21 cellular contexts compared by ENCODE assay signal in genomic region chr4:21191304-21191703, GRCh38.
"Had no signal": no experiment of that assay in that cellular context is flagged by ENCODE, and none has a peak within 500 bp of the region (broad histone marks: within the 10 kb centered on the region; RNA-seq: fewer than 3 reads in every experiment).

No MANE protein-coding gene starts in this region.

- H3K27ac Mint-ChIP-seq: activated B cell treated with CpG ODN at 0.5 μM for 24 hours; activated CD4-positive, alpha-beta memory T cell treated with anti-CD3 and anti-CD28 coated beads for 36 hours; activated CD4-positive, alpha-beta T cell treated with anti-CD3 and anti-CD28 coated beads, Interleukin-2, amount 10 ng/mL, durations not matched to agents 7 days and 5 days; activated naive CD4-positive, alpha-beta T cell treated with anti-CD3 and anti-CD28 coated beads for 36 hours; activated naive CD8-positive, alpha-beta T cell; activated T-helper 17 cell treated with anti-CD3 and anti-CD28 coated beads, Interleukin-2, amount 50 U/mL, for 72 hours had no signal

- DNase-seq: activated B cell treated with CpG ODN at 0.5 μM for 24 hours; activated CD4-positive, alpha-beta memory T cell treated with anti-CD3 and anti-CD28 coated beads for 36 hours; activated CD4-positive, alpha-beta T cell treated with anti-CD3 and anti-CD28 coated beads, Interleukin-2, amount 10 ng/mL, durations not matched to agents 7 days and 5 days; activated CD8-positive, alpha-beta memory T cell treated with anti-CD3 and anti-CD28 coated beads for 24 hours; activated gamma-delta T cell; activated naive CD4-positive, alpha-beta T cell treated with anti-CD3 and anti-CD28 coated beads for 36 hours; activated T-cell treated with anti-CD3 and anti-CD28 coated beads, Interleukin-2, amount 50 U/mL, for 48 hours; amygdala; NCI-H1105 treated with DMSO at 0.1 percent for 48 hours; NCI-H1436 treated with DMSO at 0.1 percent for 48 hours; NCI-H187 treated with DMSO at 0.1 percent for 48 hours; NCI-H2081 treated with DMSO at 0.1 percent for 48 hours; NCI-H2171 treated with DMSO at 0.1 percent for 48 hours; NCI-H226; NCI-H82; PC-3; SK-N-SH had no signal

- H3K9me3 ChIP-seq: SK-N-SH had no signal

- H3K4me3 Mint-ChIP-seq: activated B cell treated with CpG ODN at 0.5 μM for 24 hours; activated CD4-positive, alpha-beta memory T cell treated with anti-CD3 and anti-CD28 coated beads for 36 hours; activated CD4-positive, alpha-beta T cell treated with anti-CD3 and anti-CD28 coated beads, Interleukin-2, amount 10 ng/mL, durations not matched to agents 7 days and 5 days; activated naive CD4-positive, alpha-beta T cell treated with anti-CD3 and anti-CD28 coated beads for 36 hours; activated naive CD8-positive, alpha-beta T cell; activated T-helper 17 cell treated with anti-CD3 and anti-CD28 coated beads, Interleukin-2, amount 50 U/mL, for 72 hours; brain; central memory CD8-positive, alpha-beta T cell had no signal

- H3K9ac ChIP-seq: SK-N-SH had no signal

- H3K4me2 ChIP-seq: SK-N-SH had no signal

- H3K9me3 Mint-ChIP-seq: activated CD4-positive, alpha-beta memory T cell treated with anti-CD3 and anti-CD28 coated beads for 36 hours; activated T-helper 17 cell treated with anti-CD3 and anti-CD28 coated beads, Interleukin-2, amount 50 U/mL, for 72 hours; brain had no signal

- H3K27me3 Mint-ChIP-seq: activated B cell treated with CpG ODN at 0.5 μM for 24 hours; activated CD4-positive, alpha-beta memory T cell treated with anti-CD3 and anti-CD28 coated beads for 36 hours; activated CD4-positive, alpha-beta T cell treated with anti-CD3 and anti-CD28 coated beads, Interleukin-2, amount 10 ng/mL, durations not matched to agents 7 days and 5 days; activated naive CD8-positive, alpha-beta T cell; brain; central memory CD8-positive, alpha-beta T cell had no signal

- H3K4me1 Mint-ChIP-seq: activated B cell treated with CpG ODN at 0.5 μM for 24 hours; activated CD4-positive, alpha-beta T cell treated with anti-CD3 and anti-CD28 coated beads, Interleukin-2, amount 10 ng/mL, durations not matched to agents 7 days and 5 days; activated T-helper 17 cell treated with anti-CD3 and anti-CD28 coated beads, Interleukin-2, amount 50 U/mL, for 72 hours; central memory CD8-positive, alpha-beta T cell had no signal

- H3K36me3 Mint-ChIP-seq: activated CD4-positive, alpha-beta memory T cell treated with anti-CD3 and anti-CD28 coated beads for 36 hours; activated naive CD8-positive, alpha-beta T cell; brain had no signal
